Comparison of ENCODE assay signal across 35 cellular contexts in genomic region chr18:49377742-49378141, GRCh38.
"Had no signal": no experiment of that assay in that cellular context is flagged by ENCODE, and none has a peak within 500 bp of the region (broad histone marks: within the 10 kb centered on the region; RNA-seq: fewer than 3 reads in every experiment).

No MANE protein-coding gene starts in this region.

- H3K4me3 ChIP-seq: MG63 had no signal

- H3K9me3 ChIP-seq: MG63 had no signal

- DNase-seq: Kasumi-1, MG63, MM.1S, MV-4-11, NCI-H1048, NCI-H1092, NCI-H1092 treated with DMSO at 0.1 percent for 48 hours, NCI-H1105, NCI-H1105 treated with DMSO at 0.1 percent for 48 hours, NCI-H1417, NCI-H1417 treated with DMSO at 0.1 percent for 48 hours, NCI-H1436, NCI-H1436 treated with DMSO at 0.1 percent for 48 hours, NCI-H146, NCI-H1694, NCI-H1694 treated with DMSO at 0.1 percent for 48 hours, NCI-H187, NCI-H187 treated with DMSO at 0.1 percent for 48 hours, NCI-H1930, NCI-H2029, NCI-H2029 treated with DMSO at 0.1 percent for 48 hours, NCI-H2081, NCI-H2081 treated with DMSO at 0.1 percent for 48 hours, NCI-H2107, NCI-H2171, NCI-H2171 treated with DMSO at 0.1 percent for 48 hours, NCI-H2227 treated with DMSO at 0.1 percent for 48 hours, NCI-H226, NCI-H345, NCI-H446, NCI-H446 treated with DMSO at 0.1 percent for 48 hours, NCI-H510A treated with DMSO at 0.1 percent for 48 hours, NCI-H524, NCI-H524 treated with DMSO at 0.1 percent for 48 hours, NCI-H526 had no signal

- H3K27me3 ChIP-seq: MG63 had no signal
